In genomic region chr3:72015463-72015862, GRCh38 we compare ENCODE assay signal across 19 cellular contexts.
DNase-seq lines count a peak whose midpoint lies in the region; ATAC-seq, FAIRE-seq and TF ChIP-seq lines count a peak whose summit lies in the region.
"Had no signal": no experiment of that assay in that cellular context is flagged by ENCODE, and none has a peak within 500 bp of the region (broad histone marks: within the 10 kb centered on the region; RNA-seq: fewer than 3 reads in every experiment).

No MANE protein-coding gene starts in this region.

- H3K4me1 Mint-ChIP-seq in immature natural killer cell = no peaks in the 10 kb centered on the region
- H3K4me1 Mint-ChIP-seq: activated B cell treated with CpG ODN at 0.5 μM for 24 hours had no signal

- no peak for TF ChIP-seq RAD21 in K562 (CRISPR knock-in tag; conservative IDR thresholded peaks at IDR 0.05 in 1 of 2, IDR thresholded peaks at IDR 0.05 in 1 of 2)

- H3K9me3 ChIP-seq in K562 (replicated peaks; ENCODE audit: control insufficient read depth, insufficient read depth, low read depth, low read length) (no peaks in the 10 kb centered on the region), thyroid gland (no peaks in the 10 kb centered on the region)
- H3K9me3 ChIP-seq: adrenal gland, prostate gland had no signal

- no peak overlapping the region for H3K4me3 ChIP-seq in K562
- H3K4me3 ChIP-seq in thyroid gland (replicated peaks in 1 of 3) = no peak overlapping the region
- H3K4me3 ChIP-seq: adrenal gland, prostate gland had no signal

- no peaks in the 10 kb centered on the region for H3K9me1 ChIP-seq in K562 (ENCODE audit: control insufficient read depth, insufficient read depth, low read length)

- BruUV-seq in K562 (replicated peaks; lab: Mats Ljungman, UMichigan) = no TSS peak

- no peaks in the 10 kb centered on the region for H4K20me1 ChIP-seq in K562 (replicated peaks; ENCODE audit: control insufficient read depth, insufficient read depth, low read length)

- TF ChIP-seq EP300 in K562 (IDR thresholded peaks at IDR 0.05; ENCODE audit: low read length) = no peak

- no peak overlapping the region for H3K4me2 ChIP-seq in K562 (ENCODE audit: insufficient read depth, low read length)

- 55% methylated on average over 5 of the region's 6 CpGs for WGBS in K562 (ENCODE audit: insufficient coverage, low coverage, missing lambda C conversion rate)
- WGBS in thyroid gland, 2 donors = 89 to 93% methylated on average over 6 of the region's 6 CpGs

- no peaks in the 10 kb centered on the region for H3K27me3 ChIP-seq in K562 (ENCODE audit: control insufficient read depth in 2 of 2, insufficient read depth in 2 of 2, low read length in 2 of 2)
- H3K27me3 ChIP-seq in thyroid gland = no peaks in the 10 kb centered on the region
- H3K27me3 ChIP-seq: adrenal gland had no signal

- no peak overlapping the region for H2AFZ ChIP-seq in K562 (ENCODE audit: low read depth, low read length)

- POLR2A ChIA-PET in K562 (lab: Yijun Ruan, JAX) = no interaction called here

- no peak overlapping the region for H3K27ac ChIP-seq in K562 (ENCODE audit: extremely low read depth, low read depth, low read length)
- H3K27ac ChIP-seq in thyroid gland = no peak overlapping the region
- H3K27ac ChIP-seq: adrenal gland, prostate gland had no signal

- no peaks in the 10 kb centered on the region for H3K79me2 ChIP-seq in K562 (ENCODE audit: control insufficient read depth, insufficient read depth, low read length)

- no peak overlapping the region for H3K4me3 Mint-ChIP-seq in immature natural killer cell
- H3K4me3 Mint-ChIP-seq: activated B cell treated with CpG ODN at 0.5 μM for 24 hours; activated CD4-positive, alpha-beta memory T cell treated with anti-CD3 and anti-CD28 coated beads for 36 hours; stimulated activated naive B cell treated with anti-CD40 and anti-IgM and Interleukin-4, amounts not matched to agents 10 μg/mL and 1 μg/mL and 100 μg/mL, for 72 hours had no signal

- FAIRE-seq in GM12892 (lab: Jason Lieb, UNC) (peak; percentile 72), K562 (lab: Jason Lieb, UNC) (no peak)
- FAIRE-seq: colon, D721Med had no signal

- in situ Hi-C loops in K562 (cut with MboI) = no loop called here

- TF ChIP-seq CTCF in K562 (IDR thresholded peaks at IDR 0.05 in 2 of 3, conservative IDR thresholded peaks at IDR 0.05 in 1 of 3; ENCODE audit: insufficient read depth in 2 of 3, low read depth in 1 of 3, low read length in 3 of 3) (no peak), GM20000 (IDR thresholded peaks at IDR 0.05; ENCODE audit: extremely low read depth, missing control alignments) (no peak), thyroid gland (IDR thresholded peaks at IDR 0.05) (no peak)

- no peak for DNase-seq in GM12892 (ENCODE audit: insufficient read length)
- DNase-seq in HT-29 (ENCODE audit: low spot score) = peak; percentile 27
- peak in 3 of 4 experiments; percentile 19 to 43 (median 24) for DNase-seq in K562 (ENCODE audit: extremely low read depth in 1 of 4, low spot score in 3 of 4)
- DNase-seq in immature natural killer cell = no peak
- DNase-seq in GM20000 (ENCODE audit: low spot score) = no peak
- DNase-seq in T1000 (lab: John Stamatoyannopoulos, UW) = no peak
- DNase-seq in thyroid gland = no peak
- DNase-seq: activated B cell treated with CpG ODN at 0.5 μM for 24 hours; activated CD4-positive, alpha-beta memory T cell treated with anti-CD3 and anti-CD28 coated beads for 36 hours; activated gamma-delta T cell; adrenal gland; C1 segment of cervical spinal cord; H7; NCI-H524; stimulated activated naive B cell treated with anti-CD40 and anti-IgM and Interleukin-4, amounts not matched to agents 10 μg/mL and 1 μg/mL and 100 μg/mL, for 72 hours had no signal

- H3K4me1 ChIP-seq in K562 (replicated peaks in 1 of 2; ENCODE audit: control insufficient read depth in 2 of 2, insufficient read depth in 2 of 2, low read length in 2 of 2) (peaks cover 4 to 38% of the 10 kb centered on the region in 2 experiments; a peak in 4 of 5 replicates), thyroid gland (no peaks in the 10 kb centered on the region)
- H3K4me1 ChIP-seq: adrenal gland, prostate gland had no signal

- no peaks in the 10 kb centered on the region for H3K36me3 Mint-ChIP-seq in immature natural killer cell
- H3K36me3 Mint-ChIP-seq: activated CD4-positive, alpha-beta memory T cell treated with anti-CD3 and anti-CD28 coated beads for 36 hours; stimulated activated naive B cell treated with anti-CD40 and anti-IgM and Interleukin-4, amounts not matched to agents 10 μg/mL and 1 μg/mL and 100 μg/mL, for 72 hours had no signal

- H3K27ac Mint-ChIP-seq in immature natural killer cell = no peak overlapping the region
- H3K27ac Mint-ChIP-seq: activated B cell treated with CpG ODN at 0.5 μM for 24 hours; activated CD4-positive, alpha-beta memory T cell treated with anti-CD3 and anti-CD28 coated beads for 36 hours; stimulated activated naive B cell treated with anti-CD40 and anti-IgM and Interleukin-4, amounts not matched to agents 10 μg/mL and 1 μg/mL and 100 μg/mL, for 72 hours had no signal

- peaks cover 0 to 6% (median 2%) of the 10 kb centered on the region in 3 donors for H3K27me3 Mint-ChIP-seq in immature natural killer cell (ENCODE audit: low read depth in 3 of 3)

- H3K36me3 ChIP-seq in K562 (ENCODE audit: control insufficient read depth, insufficient read depth, low read length) (no peaks in the 10 kb centered on the region), thyroid gland (no peaks in the 10 kb centered on the region)
- H3K36me3 ChIP-seq: adrenal gland, prostate gland had no signal

- no peak overlapping the region for H3K9ac ChIP-seq in K562 (ENCODE audit: insufficient read depth in 1 of 2, low read depth in 2 of 2, low read length in 2 of 2)

- CTCF ChIA-PET in K562 (lab: Yijun Ruan, JAX; ENCODE audit: low intra/inter-chr PET ratio) = interaction anchor here (0.6 kb wide), 1 partner anchor 446 kb away, joined by 3 read pairs; no protein-coding TSS in a partner anchor

- intact Hi-C loops in K562 (cut with micrococcal nuclease) = no loop called here
- intact Hi-C loops in thyroid gland (cut with DNase I) = no loop called here

- H3K9me3 Mint-ChIP-seq in immature natural killer cell = peaks cover 0 to 2% (median 0%) of the 10 kb centered on the region in 6 donors
- H3K9me3 Mint-ChIP-seq: activated B cell treated with CpG ODN at 0.5 μM for 24 hours; activated CD4-positive, alpha-beta memory T cell treated with anti-CD3 and anti-CD28 coated beads for 36 hours; stimulated activated naive B cell treated with anti-CD40 and anti-IgM and Interleukin-4, amounts not matched to agents 10 μg/mL and 1 μg/mL and 100 μg/mL, for 72 hours had no signal

- no peak for TF ChIP-seq POLR2A in GM12892 (IDR thresholded peaks at IDR 0.05; ENCODE audit: low read depth, low read length)
- no peak for TF ChIP-seq POLR2A in K562 (conservative IDR thresholded peaks at IDR 0.05)
- no peak for TF ChIP-seq POLR2A in thyroid gland (IDR thresholded peaks at IDR 0.05)

- ATAC-seq in GM21529 (IDR thresholded peaks at IDR 0.05; ENCODE audit: unreplicated experiment) (peak; percentile 48), K562 (no peak)

TF ChIP-seq in K562, 482 proteins besides CTCF, POLR2A, EP300 and RAD21:
- no peak for TF ChIP-seq PURB (CRISPR knock-in tag; IDR thresholded peaks at IDR 0.05; ENCODE audit: low read depth)
- TF ChIP-seq VEZF1 (CRISPR knock-in tag; IDR thresholded peaks at IDR 0.05) = 0 out of 2 replicates have a peak, but pooled peaks have one; percentile 18
- peak; percentile 39; the same call in 1 of the 2 replicates for TF ChIP-seq FOSL1 (tag; conservative IDR thresholded peaks at IDR 0.05)
- TF ChIP-seq SMARCA4 (IDR thresholded peaks at IDR 0.05) = 0 out of 2 replicates have a peak, but pooled peaks have one; percentile 22
- TF ChIP-seq ZNF449 (CRISPR knock-in tag; IDR thresholded peaks at IDR 0.05) = no peak
- TF ChIP-seq ESRRA (IDR thresholded peaks at IDR 0.05; ENCODE audit: borderline replicate concordance, low read depth) = peak; percentile 67
- TF ChIP-seq JUND (IDR thresholded peaks at IDR 0.05; ENCODE audit: borderline replicate concordance, low read depth, low read length) = peak; percentile 83
- peak; percentile 44; the same call in 1 of the 3 replicates for TF ChIP-seq JUND (tag; IDR thresholded peaks at IDR 0.05; ENCODE audit: borderline replicate concordance, low read depth, low read length)
- TF ChIP-seq DPF2 (IDR thresholded peaks at IDR 0.05) = 0 out of 2 replicates have a peak, but pooled peaks have one; percentile 31
- peak; percentile 61 for TF ChIP-seq ATF3 (IDR thresholded peaks at IDR 0.05)
- no peak for TF ChIP-seq ATF3 (CRISPR knock-in tag; conservative IDR thresholded peaks at IDR 0.05)

Comparison
In these comparisons a context has a peak if more than half of its experiments do, and no peak if none do; other contexts are left out.
1. DNase-seq: peak in HT-29 (single experiment) and K562 (3 of 4); none in GM12892 (single experiment), immature natural killer cell (0 of 3), GM20000 (single experiment), T1000 (single experiment) and thyroid gland (0 of 2).